ENCODE assay signal across 1 cellular context in genomic region chrX:48470110-48470832, GRCh38.
TF ChIP-seq lines count a peak whose summit lies in the region.

SLC38A5 (minus strand) TSS chrX:48470260; CDS start chrX:48467924, 2,336 bp downstream.

TF ChIP-seq in HepG2, 621 proteins besides CTCF, POLR2A, EP300 and RAD21 (continued from another document and continues in another):
- TF ChIP-seq ZNF687 (CRISPR knock-in tag; IDR thresholded peaks at IDR 0.05) (peak; percentile 84), ZBTB39 (CRISPR knock-in tag; IDR thresholded peaks at IDR 0.05) (0 out of 2 replicates have a peak, but pooled peaks have one; percentile 45), PATZ1 (CRISPR knock-in tag; IDR thresholded peaks at IDR 0.05) (peak; percentile 62), PAXIP1 (CRISPR knock-in tag; conservative IDR thresholded peaks at IDR 0.05) (peak; percentile 51; the same call in 1 of the 2 replicates), CC2D1A (CRISPR knock-in tag; IDR thresholded peaks at IDR 0.05) (no peak), SIX1 (CRISPR knock-in tag; IDR thresholded peaks at IDR 0.05; ENCODE audit: borderline replicate concordance) (no peak), KLF6 (CRISPR knock-in tag; IDR thresholded peaks at IDR 0.05) (0 out of 2 replicates have a peak, but pooled peaks have one; percentile 28), NR2C2 (CRISPR knock-in tag; IDR thresholded peaks at IDR 0.05; ENCODE audit: borderline replicate concordance) (no peak), SP1 (IDR thresholded peaks at IDR 0.05) (no peak), SP1 (CRISPR knock-in tag; IDR thresholded peaks at IDR 0.05) (no peak), ZNF33B (CRISPR knock-in tag; IDR thresholded peaks at IDR 0.05) (no peak), SALL1 (CRISPR knock-in tag; IDR thresholded peaks at IDR 0.05) (0 out of 2 replicates have a peak, but pooled peaks have one; percentile 9), ELF4 (CRISPR knock-in tag; IDR thresholded peaks at IDR 0.05; ENCODE audit: borderline replicate concordance) (no peak), ZNF839 (CRISPR knock-in tag; IDR thresholded peaks at IDR 0.05; ENCODE audit: borderline replicate concordance) (no peak), GMEB1 (CRISPR knock-in tag; IDR thresholded peaks at IDR 0.05; ENCODE audit: borderline replicate concordance) (no peak), TFAP4 (IDR thresholded peaks at IDR 0.05; ENCODE audit: borderline replicate concordance, low read depth) (no peak), U2AF1 (optimal IDR thresholded peaks at IDR 0.05; ENCODE audit: low read depth, low read length) (peak; percentile 46), ARID4A (CRISPR knock-in tag; IDR thresholded peaks at IDR 0.05; ENCODE audit: borderline replicate concordance) (peak; percentile 35; the same call in 1 of the 2 replicates), MXD1 (CRISPR knock-in tag; IDR thresholded peaks at IDR 0.05) (peak; percentile 54; the same call in 1 of the 2 replicates), ZNF724P (CRISPR knock-in tag; IDR thresholded peaks at IDR 0.05; ENCODE audit: borderline replicate concordance) (no peak), ZFP36L2 (CRISPR knock-in tag; IDR thresholded peaks at IDR 0.05) (no peak), TOPORS (CRISPR knock-in tag; IDR thresholded peaks at IDR 0.05) (no peak), RBM39 (IDR thresholded peaks at IDR 0.05; ENCODE audit: low read depth, low read length, poor library complexity, severe bottlenecking) (peak; percentile 51), ZFX (CRISPR knock-in tag; IDR thresholded peaks at IDR 0.05; ENCODE audit: low read depth) (peak; percentile 48; the same call in 1 of the 2 replicates), ZC3H13 (CRISPR knock-in tag; IDR thresholded peaks at IDR 0.05) (no peak), ZBTB34 (CRISPR knock-in tag; IDR thresholded peaks at IDR 0.05) (no peak), ZNF580 (CRISPR knock-in tag; IDR thresholded peaks at IDR 0.05; ENCODE audit: borderline replicate concordance, low read depth) (no peak), THRA (CRISPR knock-in tag; IDR thresholded peaks at IDR 0.05; ENCODE audit: borderline replicate concordance) (0 out of 2 replicates have a peak, but pooled peaks have one; percentile 6), SOX13 (IDR thresholded peaks at IDR 0.05) (no peak), SOX13 (CRISPR knock-in tag; conservative IDR thresholded peaks at IDR 0.05 in 1 of 2, IDR thresholded peaks at IDR 0.05 in 1 of 2) (peak in 1 of 2 experiments; percentile 17; a peak in 1 of 4 replicates)
